In genomic region chr11:66970808-66971442, GRCh38 we compare ENCODE assay signal across 9 cellular contexts. TPM values are rescaled to one million over a fixed set of nuclear protein-coding genes. Genes with fewer than 3 reads are reported as not detected.
DNase-seq lines count a peak whose midpoint lies in the region; ATAC-seq and TF ChIP-seq lines count a peak whose summit lies in the region.
"Had no signal": no experiment of that assay in that cellular context is flagged by ENCODE, and none has a peak within 500 bp of the region (broad histone marks: within the 10 kb centered on the region; RNA-seq: fewer than 3 reads in every experiment).

No MANE protein-coding gene starts in this region.

- H3K27me3 ChIP-seq in right atrium auricular region: no peaks in the 10 kb centered on the region
- H3K27me3 ChIP-seq in effector memory CD4-positive, alpha-beta T cell (replicated peaks; ENCODE audit: control insufficient read depth, insufficient read depth, low read length, poor library complexity, severe bottlenecking): peaks cover 8% of the 10 kb centered on the region

- DNase-seq in activated T-cell treated with anti-CD3 and anti-CD28 coated beads for 48 hours (ENCODE audit: low read depth) (peak; percentile 15), activated T-cell treated with anti-CD3 and anti-CD28 coated beads for 4 hours (no peak), right atrium auricular region (ENCODE audit: low spot score) (peak; percentile 88), T-helper 9 cell (no peak), NAMALWA (ENCODE audit: low spot score) (no peak)
- DNase-seq in activated T-cell treated with anti-CD3 and anti-CD28 coated beads, Interleukin-2, amount 50 U/mL, for 4 hours: no peak
- DNase-seq in effector memory CD4-positive, alpha-beta T cell: no peak
- DNase-seq: DND-41 had no signal

- H3K4me3 ChIP-seq in right atrium auricular region: no peak overlapping the region
- no peak overlapping the region for H3K4me3 ChIP-seq in effector memory CD4-positive, alpha-beta T cell (ENCODE audit: insufficient read depth, low read depth, low read length, poor library complexity, severe bottlenecking)

- no peaks in the 10 kb centered on the region for H3K9me3 ChIP-seq in right atrium auricular region
- no peaks in the 10 kb centered on the region for H3K9me3 ChIP-seq in effector memory CD4-positive, alpha-beta T cell (ENCODE audit: control insufficient read depth, low read length)

- ATAC-seq in activated T-cell treated with anti-CD3 and anti-CD28 coated beads, Interleukin-2, amount 50 U/mL, for 4 hours: peak; percentile 78 to 94

- no peaks in the 10 kb centered on the region for H3K9me3 Mint-ChIP-seq in activated T-cell treated with anti-CD3 and anti-CD28 coated beads, Interleukin-2, amount 50 U/mL, for 4 hours
- no peaks in the 10 kb centered on the region for H3K9me3 Mint-ChIP-seq in stimulated activated naive CD8-positive, alpha-beta T cell treated with anti-CD3 and anti-CD28 coated beads, Interleukin-15, Interleukin-2, amounts not matched to agents 100 ng/mL and 50 ng/mL, for 24 hours

- peak overlapping the region; percentile 66 to 72 for H3K27ac ChIP-seq in right atrium auricular region
- H3K27ac ChIP-seq in effector memory CD4-positive, alpha-beta T cell (ENCODE audit: insufficient read depth, low read length, poor library complexity, severe bottlenecking): no peak overlapping the region

- peaks cover 6% of the 10 kb centered on the region for H3K4me1 Mint-ChIP-seq in activated T-cell treated with anti-CD3 and anti-CD28 coated beads, Interleukin-2, amount 50 U/mL, for 4 hours (ENCODE audit: low read depth)
- peaks cover 17% of the 10 kb centered on the region for H3K4me1 Mint-ChIP-seq in stimulated activated naive CD8-positive, alpha-beta T cell treated with anti-CD3 and anti-CD28 coated beads, Interleukin-15, Interleukin-2, amounts not matched to agents 100 ng/mL and 50 ng/mL, for 24 hours (ENCODE audit: low read depth)

- no peaks in the 10 kb centered on the region for H3K36me3 Mint-ChIP-seq in activated T-cell treated with anti-CD3 and anti-CD28 coated beads, Interleukin-2, amount 50 U/mL, for 4 hours (ENCODE audit: insufficient read depth)
- no peaks in the 10 kb centered on the region for H3K36me3 Mint-ChIP-seq in stimulated activated naive CD8-positive, alpha-beta T cell treated with anti-CD3 and anti-CD28 coated beads, Interleukin-15, Interleukin-2, amounts not matched to agents 100 ng/mL and 50 ng/mL, for 24 hours (ENCODE audit: low read depth)

- H3K36me3 ChIP-seq in right atrium auricular region: no peaks in the 10 kb centered on the region
- H3K36me3 ChIP-seq in effector memory CD4-positive, alpha-beta T cell (ENCODE audit: control insufficient read depth, insufficient read depth, low read length): no peaks in the 10 kb centered on the region

- peak overlapping the region; percentile 59 for H3K27ac Mint-ChIP-seq in stimulated activated naive CD8-positive, alpha-beta T cell treated with anti-CD3 and anti-CD28 coated beads, Interleukin-15, Interleukin-2, amounts not matched to agents 100 ng/mL and 50 ng/mL, for 24 hours

- TF ChIP-seq CTCF in right atrium auricular region (IDR thresholded peaks at IDR 0.05): no peak

- H3K4me3 Mint-ChIP-seq in activated T-cell treated with anti-CD3 and anti-CD28 coated beads, Interleukin-2, amount 50 U/mL, for 4 hours: no peak overlapping the region
- H3K4me3 Mint-ChIP-seq in stimulated activated naive CD8-positive, alpha-beta T cell treated with anti-CD3 and anti-CD28 coated beads, Interleukin-15, Interleukin-2, amounts not matched to agents 100 ng/mL and 50 ng/mL, for 24 hours: peak overlapping the region; percentile 20

- H3K27me3 Mint-ChIP-seq in activated T-cell treated with anti-CD3 and anti-CD28 coated beads, Interleukin-2, amount 50 U/mL, for 4 hours (ENCODE audit: low read depth): peaks cover 6% of the 10 kb centered on the region
- peaks cover 16% of the 10 kb centered on the region for H3K27me3 Mint-ChIP-seq in stimulated activated naive CD8-positive, alpha-beta T cell treated with anti-CD3 and anti-CD28 coated beads, Interleukin-15, Interleukin-2, amounts not matched to agents 100 ng/mL and 50 ng/mL, for 24 hours

- H3K4me1 ChIP-seq in right atrium auricular region: peaks cover 0 to 6% of the 10 kb centered on the region in 2 donors
- H3K4me1 ChIP-seq in effector memory CD4-positive, alpha-beta T cell (ENCODE audit: control insufficient read depth, insufficient read depth, low read length, poor library complexity, severe bottlenecking): no peaks in the 10 kb centered on the region

RNA-seq across cellular contexts. Expression of gene C11orf86, which starts 4.2 kb away (rescaled TPM):
- not detected for total RNA-seq in activated T-cell treated with anti-CD3 and anti-CD28 coated beads, Interleukin-2, amount 50 U/mL, for 4 hours
- total RNA-seq in right atrium auricular region: not detected

RNA-seq across cellular contexts. Expression of gene PC, which starts 12.7 kb away (rescaled TPM):
- 10 to 100 TPM; 17.5 to 20.0 (median 18.4) TPM for total RNA-seq in activated T-cell treated with anti-CD3 and anti-CD28 coated beads, Interleukin-2, amount 50 U/mL, for 4 hours
- 1 to 10 TPM; 8.6 to 9.3 TPM for total RNA-seq in right atrium auricular region

RNA-seq across cellular contexts. Expression of gene SYT12, which starts 52.0 kb away (rescaled TPM):
- total RNA-seq in activated T-cell treated with anti-CD3 and anti-CD28 coated beads, Interleukin-2, amount 50 U/mL, for 4 hours: under 1 TPM in 2 of 3 donors, not detected in 1; 0.08 to 0.16 TPM
- under 1 TPM; 0.44 to 0.59 TPM for total RNA-seq in right atrium auricular region

Comparison
In these comparisons a context has a peak if more than half of its experiments do, and no peak if none do; other contexts are left out.
1. DNase-seq: peak in activated T-cell treated with anti-CD3 and anti-CD28 coated beads for 48 hours (single experiment) and right atrium auricular region (single experiment); none in activated T-cell treated with anti-CD3 and anti-CD28 coated beads for 4 hours (single experiment), activated T-cell treated with anti-CD3 and anti-CD28 coated beads, Interleukin-2, amount 50 U/mL, for 4 hours (single experiment), effector memory CD4-positive, alpha-beta T cell (0 of 3), T-helper 9 cell (single experiment) and NAMALWA (single experiment).